25 cellular contexts compared by ENCODE assay signal in genomic region chr10:75643405-75643804, GRCh38.
"Had no signal": no experiment of that assay in that cellular context is flagged by ENCODE, and none has a peak within 500 bp of the region (broad histone marks: within the 10 kb centered on the region; RNA-seq: fewer than 3 reads in every experiment).

No MANE protein-coding gene starts in this region.

- H3K4me3 Mint-ChIP-seq: dendritic cell treated with granulocyte-macrophage colony-stimulating factor and Interleukin-4, amounts not matched to agents 40 ng/mL and 50 ng/mL, for 4 days; effector memory CD8-positive, alpha-beta T cell; endodermal cell had no signal

- H3K4me1 ChIP-seq: colonic mucosa, foreskin keratinocyte, gastrocnemius medialis had no signal

- H3K27ac ChIP-seq: colonic mucosa, coronary artery, dorsolateral prefrontal cortex, epithelial cell of prostate, esophagus muscularis mucosa, esophagus squamous epithelium, foreskin keratinocyte, gastrocnemius medialis, gastroesophageal sphincter, heart left ventricle, heart right ventricle had no signal

- H3K4me3 ChIP-seq: colonic mucosa, coronary artery, dorsolateral prefrontal cortex, esophagus muscularis mucosa, esophagus squamous epithelium, gastrocnemius medialis, gastroesophageal sphincter, heart left ventricle, heart right ventricle had no signal

- H3K9me3 Mint-ChIP-seq: dendritic cell treated with granulocyte-macrophage colony-stimulating factor and Interleukin-4, amounts not matched to agents 40 ng/mL and 50 ng/mL, for 4 days; endodermal cell had no signal

- H3K27me3 ChIP-seq: colonic mucosa, esophagus muscularis mucosa, gastroesophageal sphincter, heart left ventricle, heart right ventricle had no signal

- ATAC-seq: effector memory CD8-positive, alpha-beta T cell; esophagus mucosa; foreskin keratinocyte; gastrocnemius medialis; gastroesophageal sphincter; heart left ventricle; heart right ventricle had no signal

- DNase-seq: colonic mucosa; cortex of kidney; dermis blood vessel endothelial cell; dorsolateral prefrontal cortex; effector CD4-positive, alpha-beta T cell; effector CD8-positive, alpha-beta T cell; effector memory CD4-positive, alpha-beta T cell; effector memory CD8-positive, alpha-beta T cell; endodermal cell; erythroblast; esophagus squamous epithelium; foreskin fibroblast; foreskin keratinocyte; foreskin melanocyte; gastrocnemius medialis; glutamatergic neuron; head of caudate nucleus; heart left ventricle; heart right ventricle had no signal

- H3K27ac Mint-ChIP-seq: dendritic cell treated with granulocyte-macrophage colony-stimulating factor and Interleukin-4, amounts not matched to agents 40 ng/mL and 50 ng/mL, for 4 days; effector memory CD8-positive, alpha-beta T cell; endodermal cell had no signal

- H3K9me3 ChIP-seq: colonic mucosa, esophagus muscularis mucosa, esophagus squamous epithelium, gastrocnemius medialis, gastroesophageal sphincter, heart left ventricle, heart right ventricle had no signal

- H3K27me3 Mint-ChIP-seq: dendritic cell treated with granulocyte-macrophage colony-stimulating factor and Interleukin-4, amounts not matched to agents 40 ng/mL and 50 ng/mL, for 4 days had no signal

- H3K36me3 ChIP-seq: colonic mucosa, esophagus muscularis mucosa, esophagus squamous epithelium, gastrocnemius medialis, gastroesophageal sphincter, heart left ventricle, heart right ventricle had no signal
